In genomic region chr4:1511441-1512041, GRCh38 we compare ENCODE assay signal across 10 cellular contexts.
DNase-seq lines count a peak whose midpoint lies in the region; TF ChIP-seq lines count a peak whose summit lies in the region.
"Had no signal": no experiment of that assay in that cellular context is flagged by ENCODE, and none has a peak within 500 bp of the region (broad histone marks: within the 10 kb centered on the region; RNA-seq: fewer than 3 reads in every experiment).

No MANE protein-coding gene starts in this region.

- H3K27me3 ChIP-seq in H7 (ENCODE audit: control insufficient read depth, insufficient read depth, low read length), result peaks cover 3% of the 10 kb centered on the region; the same call in 1 of the 2 replicates

- TF ChIP-seq CTCF in fibroblast of pulmonary artery (IDR thresholded peaks at IDR 0.05; ENCODE audit: low read length, missing control alignments) (no peak), retinal pigment epithelial cell (conservative IDR thresholded peaks at IDR 0.05; ENCODE audit: low read depth, low read length) (no peak)

- no peaks in the 10 kb centered on the region for H3K36me3 ChIP-seq in H7 (replicated peaks; ENCODE audit: control insufficient read depth, insufficient read depth, low read length)
- H3K36me3 ChIP-seq: cardiac muscle cell had no signal

- DNase-seq in H7, result peak; percentile 89
- DNase-seq in SW480 (ENCODE audit: low spot score), result peak; percentile 80
- DNase-seq in fibroblast of pulmonary artery (ENCODE audit: low read depth), result peak; percentile 16
- peak; percentile 20 for DNase-seq in retinal pigment epithelial cell (ENCODE audit: low read depth)
- no peak for DNase-seq in activated gamma-delta T cell treated with Interleukin-2 at 50 U/mL for 16 hours
- no peak for DNase-seq in HuH-7 (ENCODE audit: low spot score)
- DNase-seq in cortex of kidney (lab: John Stamatoyannopoulos, UW), result no peak
- no peak for DNase-seq in activated gamma-delta T cell (lab: John Stamatoyannopoulos, UW)
- DNase-seq: NCI-H526 had no signal

- H3K4me3 ChIP-seq in H7 (ENCODE audit: insufficient read depth, low read depth, low read length) (no peak overlapping the region), fibroblast of pulmonary artery (replicated peaks; ENCODE audit: low read depth, low read length) (no peak overlapping the region), retinal pigment epithelial cell (ENCODE audit: low read length) (no peak overlapping the region)
- H3K4me3 ChIP-seq: cardiac muscle cell had no signal

Comparison
In these comparisons a context has a peak if more than half of its experiments do, and no peak if none do; other contexts are left out.
1. DNase-seq: peak in H7 (single experiment), SW480 (single experiment), fibroblast of pulmonary artery (single experiment) and retinal pigment epithelial cell (single experiment); none in activated gamma-delta T cell treated with Interleukin-2 at 50 U/mL for 16 hours (single experiment), HuH-7 (single experiment), cortex of kidney (single experiment) and activated gamma-delta T cell (single experiment).